In genomic region chr16:426906-427249, GRCh38 we compare ENCODE assay signal across 8 cellular contexts. TPM values are rescaled to one million over a fixed set of nuclear protein-coding genes. Genes with fewer than 3 reads are reported as not detected.
A peak's percentile ranks its signal among the peaks of the same experiment; 100 is the strongest.
DNase-seq lines count a peak whose midpoint lies in the region; ATAC-seq, FAIRE-seq and TF ChIP-seq lines count a peak whose summit lies in the region.

No MANE protein-coding gene starts in this region.

- H3K23me2 ChIP-seq in H1 (ENCODE audit: low read depth, low read length) = peaks cover 13% of the 10 kb centered on the region; the same call in 1 of the 2 replicates

- H4K20me1 ChIP-seq in H1 (replicated peaks in 1 of 2; ENCODE audit: control insufficient read depth in 1 of 2, insufficient read depth in 2 of 2, low read length in 2 of 2) = peaks cover 4 to 18% of the 10 kb centered on the region in 2 experiments

- H3K18ac ChIP-seq in H1 (ENCODE audit: extremely low read depth, low read length) = no peak overlapping the region

- H3K27me3 Mint-ChIP-seq in CD4-positive, alpha-beta T cell = no peaks in the 10 kb centered on the region

- no peak for DNase-seq in CD4-positive, alpha-beta T cell
- no peak for DNase-seq in NT2/D1 (ENCODE audit: low read depth, low spot score)
- no peak for DNase-seq in H1 (ENCODE audit: low read depth in 1 of 2, low spot score in 2 of 2)
- no peak for DNase-seq in omental fat pad (ENCODE audit: low spot score)
- no peak for DNase-seq in DMS79 treated with DMSO at 0.1 percent for 48 hours (lab: John Stamatoyannopoulos, UW)
- no peak for DNase-seq in NCI-H446 (lab: John Stamatoyannopoulos, UW)

- no peak overlapping the region for H2AFZ ChIP-seq in H1 (ENCODE audit: low read length)

- no peak overlapping the region for H2BK5ac ChIP-seq in H1 (ENCODE audit: low read depth, low read length)

- H3K4me3 Mint-ChIP-seq in CD4-positive, alpha-beta T cell = peak overlapping the region; percentile 91

- no peak overlapping the region for H3K56ac ChIP-seq in H1 (replicated peaks; ENCODE audit: insufficient read length, low read depth, low read length)

- H3K9me3 ChIP-seq in CD4-positive, alpha-beta T cell (ENCODE audit: control insufficient read depth, low read length) = no peaks in the 10 kb centered on the region
- H3K9me3 ChIP-seq in NT2/D1 (ENCODE audit: insufficient read depth, low read length) (no peaks in the 10 kb centered on the region), H1 (ENCODE audit: insufficient read depth in 2 of 2, low read depth in 1 of 2, low read length in 1 of 2) (no peaks in the 10 kb centered on the region), neutrophil (no peaks in the 10 kb centered on the region)

- no peak overlapping the region for H3K14ac ChIP-seq in H1 (ENCODE audit: insufficient read length)

- no peak overlapping the region for H4K8ac ChIP-seq in H1 (ENCODE audit: extremely low read depth, insufficient read depth, low read length)

- H3K4me3 ChIP-seq in NT2/D1 (ENCODE audit: insufficient read length, low read depth) = peak overlapping the region; percentile 79
- H3K4me3 ChIP-seq in H1 (ENCODE audit: extremely low read depth in 1 of 4, insufficient read depth in 2 of 4, low read depth in 3 of 4, low read length in 4 of 4) = peak overlapping the region; percentile 66 to 97 (median 68)
- H3K4me3 ChIP-seq in neutrophil (ENCODE audit: low read depth in 1 of 2, low read length in 1 of 2) = peak overlapping the region; percentile 60 to 87

- H2AK5ac ChIP-seq in H1 (ENCODE audit: low read depth, low read length) = no peak overlapping the region

- POLR2A ChIA-PET in CD4-positive, alpha-beta T cell (lab: Charles Lee) = interaction anchor here (1.4 kb wide), 1 partner anchor 101 kb away, joined by 3 read pairs; the partner anchor contains the start of gene CAPN15
- POLR2A ChIA-PET in H1 (lab: Charles Lee; ENCODE audit: partially characterized antibody) = interaction anchor here (1.0 to 1.6 kb wide), 4 partner anchors 10 to 34 kb away, joined by 4 to 6 read pairs (median 4); partner anchors contain the start of gene DECR2

- ATAC-seq in CD4-positive, alpha-beta T cell (ENCODE audit: poor library complexity) = no peak
- no peak for ATAC-seq in omental fat pad (ENCODE audit: low FRiP score)
- no peak for ATAC-seq in HG02884 (IDR thresholded peaks at IDR 0.05; ENCODE audit: unreplicated experiment)

- no peak overlapping the region for H4K91ac ChIP-seq in H1 (replicated peaks; ENCODE audit: insufficient read length, low read length)

- no peak overlapping the region for H3K4ac ChIP-seq in H1 (replicated peaks; ENCODE audit: insufficient read length, low read depth, low read length)

- peaks cover 44% of the 10 kb centered on the region for H3K4me1 Mint-ChIP-seq in CD4-positive, alpha-beta T cell (ENCODE audit: low read depth)

- no peak overlapping the region for H3K27ac ChIP-seq in CD4-positive, alpha-beta T cell (ENCODE audit: low read depth, low read length)
- no peak overlapping the region for H3K27ac ChIP-seq in H1 (ENCODE audit: low read depth, low read length)
- H3K27ac ChIP-seq in neutrophil = no peak overlapping the region

- intact Hi-C loops in CD4-positive, alpha-beta T cell (cut with DNase I, micrococcal nuclease) = loop anchor here in 1 of 2 experiments (5.0 kb wide), 2 partner anchors 75 to 100 kb away; partner anchors contain the start of genes AXIN1 and CAPN15

- no peak for TF ChIP-seq POLR2A in H1 (IDR thresholded peaks at IDR 0.05; ENCODE audit: control extremely low read depth in 1 of 2, low read depth in 2 of 2, low read length in 2 of 2)

- H3K23ac ChIP-seq in H1 (ENCODE audit: insufficient read length) = no peak overlapping the region

- TF ChIP-seq RAD21 in H1 (IDR thresholded peaks at IDR 0.05 in 1 of 2, conservative IDR thresholded peaks at IDR 0.05 in 1 of 2; ENCODE audit: low read depth in 2 of 2, low read length in 2 of 2) = no peak

- H3K4me2 ChIP-seq in H1 (ENCODE audit: insufficient read depth in 1 of 2, low read depth in 2 of 2, low read length in 2 of 2) = peak overlapping the region; percentile 80 to 99

- no peaks in the 10 kb centered on the region for H3K27me3 ChIP-seq in CD4-positive, alpha-beta T cell (ENCODE audit: control insufficient read depth, insufficient read depth, low read length)
- H3K27me3 ChIP-seq in NT2/D1 (ENCODE audit: insufficient read depth, insufficient read length) (peaks cover 35% of the 10 kb centered on the region), H1 (replicated peaks in 1 of 4; ENCODE audit: control insufficient read depth in 3 of 4, extremely low read depth in 1 of 4, insufficient read depth in 3 of 4, low read length in 3 of 4) (peaks cover 11 to 33% (median 24%) of the 10 kb centered on the region in 4 experiments), neutrophil (peaks cover 47% of the 10 kb centered on the region)

- TF ChIP-seq EP300 in H1 (IDR thresholded peaks at IDR 0.05; ENCODE audit: borderline replicate concordance in 1 of 2, low read depth in 2 of 2, low read length in 2 of 2) = no peak

- no peaks in the 10 kb centered on the region for H3K9me3 Mint-ChIP-seq in CD4-positive, alpha-beta T cell

- no peak overlapping the region for H4K5ac ChIP-seq in H1 (ENCODE audit: insufficient read length, low read depth, low read length)

- H3K79me1 ChIP-seq in H1 (ENCODE audit: low read depth, low read length) = peaks cover 4% of the 10 kb centered on the region

- H3K27ac Mint-ChIP-seq in CD4-positive, alpha-beta T cell = peak overlapping the region; percentile 74

- H3K36me3 Mint-ChIP-seq in CD4-positive, alpha-beta T cell (ENCODE audit: low read depth) = peaks cover 23% of the 10 kb centered on the region

- FAIRE-seq in H1 (lab: Jason Lieb, UNC) = no peak

- no peak for TF ChIP-seq CTCF in CD4-positive, alpha-beta T cell (IDR thresholded peaks at IDR 0.05)
- TF ChIP-seq CTCF in H1 (IDR thresholded peaks at IDR 0.05; ENCODE audit: control extremely low read depth in 1 of 3, insufficient read depth in 1 of 3, low read depth in 1 of 3, low read length in 3 of 3) (no peak), neutrophil (IDR thresholded peaks at IDR 0.05) (no peak), omental fat pad (IDR thresholded peaks at IDR 0.05) (no peak)

- H2BK12ac ChIP-seq in H1 (ENCODE audit: low read depth, low read length) = no peak overlapping the region

- H3K9ac ChIP-seq in NT2/D1 (ENCODE audit: insufficient read length, low read depth) (peak overlapping the region; percentile 97), H1 (replicated peaks in 1 of 4; ENCODE audit: extremely low read depth in 1 of 4, low read depth in 3 of 4, low read length in 3 of 4) (peak overlapping the region in 2 of 4 experiments; percentile 62 to 75; a peak in 3 of 7 replicates)

- peaks cover 6% of the 10 kb centered on the region for H3K4me1 ChIP-seq in NT2/D1 (ENCODE audit: insufficient read depth, insufficient read length)
- H3K4me1 ChIP-seq in H1 (replicated peaks in 1 of 4; ENCODE audit: control insufficient read depth in 3 of 4, insufficient read depth in 4 of 4, low read length in 3 of 4) = peaks cover 0 to 15% (median 7%) of the 10 kb centered on the region in 4 experiments; a peak in 4 of 7 replicates
- H3K4me1 ChIP-seq in neutrophil (ENCODE audit: control insufficient read depth in 1 of 2, insufficient read depth in 1 of 2, low read depth in 1 of 2, low read length in 1 of 2) = peaks cover 19 to 26% of the 10 kb centered on the region in 2 experiments

- H3K79me2 ChIP-seq in H1 (ENCODE audit: control insufficient read depth in 1 of 2, insufficient read depth in 2 of 2, low read length in 2 of 2) = peaks cover 0 to 36% of the 10 kb centered on the region in 2 experiments; a peak in 2 of 4 replicates

- no peak overlapping the region for H2BK120ac ChIP-seq in H1 (replicated peaks; ENCODE audit: low read depth, low read length)

- WGBS in H1 (ENCODE audit: extremely low coverage in 1 of 2, insufficient coverage in 1 of 2, insufficient read length in 1 of 2, insufficient replicate concordance in 2 of 2, low coverage in 1 of 2, low lambda C conversion rate in 2 of 2, missing lambda C conversion rate in 1 of 2), 2 experiments = 74% methylated on average over 4 of the region's 13 CpGs; no CpG with 5 or more reads in 1 of the 2 experiments

- peaks cover 13% of the 10 kb centered on the region for H3K36me3 ChIP-seq in NT2/D1 (ENCODE audit: insufficient read depth, insufficient read length, low read length)
- no peaks in the 10 kb centered on the region for H3K36me3 ChIP-seq in H1 (ENCODE audit: control insufficient read depth in 2 of 4, insufficient read depth in 4 of 4, low read length in 3 of 4)
- H3K36me3 ChIP-seq in neutrophil = no peaks in the 10 kb centered on the region

- H2BK20ac ChIP-seq in H1 (ENCODE audit: low read length) = no peak overlapping the region

- CTCF ChIA-PET in CD4-positive, alpha-beta T cell (lab: Charles Lee) = no interaction called here
- CTCF ChIA-PET in H1 (lab: Charles Lee; ENCODE audit: partially characterized antibody) = interaction anchor here (1.1 to 2.1 kb wide), 3 partner anchors 10 to 37 kb away, joined by 3 to 6 read pairs (median 5); no protein-coding TSS in a partner anchor

- H2BK15ac ChIP-seq in H1 (ENCODE audit: low read length) = no peak overlapping the region

RNA-seq across cellular contexts. Expression of gene RAB11FIP3, which starts 1.4 kb away (rescaled TPM):
- 10 to 100 TPM; 28.4 to 29.0 TPM for total RNA-seq in CD4-positive, alpha-beta T cell
- 32.4 and 35.2 TPM in 2 replicates for total RNA-seq in H1 (2021; fragmentation: NEBNext Ultra II Directional; extraction: Animal tissue kit (Norgen Biotek cat#: 25700))
- 9.3 and 16.6 TPM in 2 replicates for polyA plus RNA-seq in H1 (2011; rRNA removed)
- 15.1 TPM for polyA plus RNA-seq in H1 (2011; cell fraction: cytosol; rRNA removed)
- polyA plus RNA-seq in H1 (2011; cell fraction: nucleus; rRNA removed) = 37.6 TPM
- 21.9 to 33.3 TPM (median 31.0 TPM) in 4 replicates for polyA plus RNA-seq in H1 (2012, experiment 1 of 2)
- 20.2 TPM for polyA plus RNA-seq in H1 (2012, experiment 2 of 2)
- 12.5 TPM for polyA plus RNA-seq in H1 (2013, experiment 1 of 2)
- 11.9 TPM for polyA plus RNA-seq in H1 (2013, experiment 2 of 2)
- polyA minus RNA-seq in H1 (2011; rRNA and poly(A)+ RNA removed) = 9.7 and 14.5 TPM in 2 replicates
- polyA minus RNA-seq in H1 (2011; cell fraction: cytosol; rRNA and poly(A)+ RNA removed) = 10.8 TPM
- 21.0 TPM for polyA minus RNA-seq in H1 (2011; cell fraction: nucleus; rRNA and poly(A)+ RNA removed)
- total RNA-seq in omental fat pad = 10 to 100 TPM; 24.9 to 52.2 (median 48.7) TPM

RNA-seq across cellular contexts. Expression of gene DECR2, which starts 25.2 kb away (rescaled TPM):
- 1 to 10 TPM; 5.7 to 7.0 TPM for total RNA-seq in CD4-positive, alpha-beta T cell
- total RNA-seq in H1 (2021; fragmentation: NEBNext Ultra II Directional; extraction: Animal tissue kit (Norgen Biotek cat#: 25700)) = 28.2 and 30.6 TPM in 2 replicates
- 39.9 and 58.5 TPM in 2 replicates for polyA plus RNA-seq in H1 (2011; rRNA removed)
- 43.2 TPM for polyA plus RNA-seq in H1 (2011; cell fraction: cytosol; rRNA removed)
- 104 TPM for polyA plus RNA-seq in H1 (2011; cell fraction: nucleus; rRNA removed)
- polyA plus RNA-seq in H1 (2012, experiment 1 of 2) = 23.8 to 34.0 TPM (median 28.4 TPM) in 4 replicates
- polyA plus RNA-seq in H1 (2012, experiment 2 of 2) = 22.3 TPM
- polyA plus RNA-seq in H1 (2013, experiment 1 of 2) = 23.1 TPM
- polyA plus RNA-seq in H1 (2013, experiment 2 of 2) = 20.7 TPM
- 6.4 and 7.8 TPM in 2 replicates for polyA minus RNA-seq in H1 (2011; rRNA and poly(A)+ RNA removed)
- 17.0 TPM for polyA minus RNA-seq in H1 (2011; cell fraction: cytosol; rRNA and poly(A)+ RNA removed)
- polyA minus RNA-seq in H1 (2011; cell fraction: nucleus; rRNA and poly(A)+ RNA removed) = 17.9 TPM
- total RNA-seq in omental fat pad = 10 to 100 TPM; 16.5 to 30.9 (median 21.4) TPM

RNA-seq across cellular contexts. Expression of gene NME4, which starts 29.9 kb away (rescaled TPM):
- 10 to 100 TPM; 31.2 to 32.6 TPM for total RNA-seq in CD4-positive, alpha-beta T cell
- total RNA-seq in H1 (2021; fragmentation: NEBNext Ultra II Directional; extraction: Animal tissue kit (Norgen Biotek cat#: 25700)) = 408 and 418 TPM in 2 replicates
- 863 and 1,107 TPM in 2 replicates for polyA plus RNA-seq in H1 (2011; rRNA removed)
- 668 TPM for polyA plus RNA-seq in H1 (2011; cell fraction: cytosol; rRNA removed)
- 729 TPM for polyA plus RNA-seq in H1 (2011; cell fraction: nucleus; rRNA removed)
- polyA plus RNA-seq in H1 (2012, experiment 1 of 2) = 330 to 521 TPM (median 486 TPM) in 4 replicates
- polyA plus RNA-seq in H1 (2012, experiment 2 of 2) = 430 TPM
- polyA plus RNA-seq in H1 (2013, experiment 1 of 2) = 339 TPM
- 335 TPM for polyA plus RNA-seq in H1 (2013, experiment 2 of 2)
- 89.1 and 100 TPM in 2 replicates for polyA minus RNA-seq in H1 (2011; rRNA and poly(A)+ RNA removed)
- 116 TPM for polyA minus RNA-seq in H1 (2011; cell fraction: cytosol; rRNA and poly(A)+ RNA removed)
- 153 TPM for polyA minus RNA-seq in H1 (2011; cell fraction: nucleus; rRNA and poly(A)+ RNA removed)
- total RNA-seq in omental fat pad = 100 to 1,000 TPM in 1 of 4 donors, 10 to 100 TPM in 3; 49.5 to 115 (median 79.3) TPM

RNA-seq across cellular contexts. Expression of gene PGAP6, which starts 45.1 kb away (rescaled TPM):
- 10 to 100 TPM; 59.7 to 63.7 TPM for total RNA-seq in CD4-positive, alpha-beta T cell
- 86.8 and 92.9 TPM in 2 replicates for total RNA-seq in H1 (2021; fragmentation: NEBNext Ultra II Directional; extraction: Animal tissue kit (Norgen Biotek cat#: 25700))
- polyA plus RNA-seq in H1 (2011; rRNA removed) = 364 and 441 TPM in 2 replicates
- 227 TPM for polyA plus RNA-seq in H1 (2011; cell fraction: cytosol; rRNA removed)
- polyA plus RNA-seq in H1 (2011; cell fraction: nucleus; rRNA removed) = 362 TPM
- polyA plus RNA-seq in H1 (2012, experiment 1 of 2) = 72.3 to 126 TPM (median 121 TPM) in 4 replicates
- polyA plus RNA-seq in H1 (2012, experiment 2 of 2) = 70.7 TPM
- polyA plus RNA-seq in H1 (2013, experiment 1 of 2) = 90.3 TPM
- polyA plus RNA-seq in H1 (2013, experiment 2 of 2) = 94.9 TPM
- polyA minus RNA-seq in H1 (2011; rRNA and poly(A)+ RNA removed) = 167 and 180 TPM in 2 replicates
- polyA minus RNA-seq in H1 (2011; cell fraction: cytosol; rRNA and poly(A)+ RNA removed) = 106 TPM
- 104 TPM for polyA minus RNA-seq in H1 (2011; cell fraction: nucleus; rRNA and poly(A)+ RNA removed)
- total RNA-seq in omental fat pad = 10 to 100 TPM; 27.3 to 41.1 (median 39.0) TPM

RNA-seq across cellular contexts. Expression of gene MRPL28, which starts 56.5 kb away (rescaled TPM):
- total RNA-seq in CD4-positive, alpha-beta T cell = 10 to 100 TPM; 19.6 to 19.7 TPM
- 88.9 and 95.7 TPM in 2 replicates for total RNA-seq in H1 (2021; fragmentation: NEBNext Ultra II Directional; extraction: Animal tissue kit (Norgen Biotek cat#: 25700))
- 188 and 257 TPM in 2 replicates for polyA plus RNA-seq in H1 (2011; rRNA removed)
- 238 TPM for polyA plus RNA-seq in H1 (2011; cell fraction: cytosol; rRNA removed)
- polyA plus RNA-seq in H1 (2011; cell fraction: nucleus; rRNA removed) = 174 TPM
- polyA plus RNA-seq in H1 (2012, experiment 1 of 2) = 80.1 to 165 TPM (median 138 TPM) in 4 replicates
- polyA plus RNA-seq in H1 (2012, experiment 2 of 2) = 134 TPM
- 74.5 TPM for polyA plus RNA-seq in H1 (2013, experiment 1 of 2)
- 74.2 TPM for polyA plus RNA-seq in H1 (2013, experiment 2 of 2)
- polyA minus RNA-seq in H1 (2011; rRNA and poly(A)+ RNA removed) = 52.8 and 69.8 TPM in 2 replicates
- 45.9 TPM for polyA minus RNA-seq in H1 (2011; cell fraction: cytosol; rRNA and poly(A)+ RNA removed)
- polyA minus RNA-seq in H1 (2011; cell fraction: nucleus; rRNA and poly(A)+ RNA removed) = 37.7 TPM
- 10 to 100 TPM; 53.3 to 58.2 (median 53.9) TPM for total RNA-seq in omental fat pad
